ENCODE assay signal across 25 cellular contexts in genomic region chr1:22613226-22613918, GRCh38. TPM values are rescaled to one million over a fixed set of nuclear protein-coding genes. Genes with fewer than 3 reads are reported as not detected.
"Had no signal": no experiment of that assay in that cellular context is flagged by ENCODE, and none has a peak within 500 bp of the region (broad histone marks: within the 10 kb centered on the region; RNA-seq: fewer than 3 reads in every experiment).

No MANE protein-coding gene starts in this region.

- H3K27ac Mint-ChIP-seq: naive thymus-derived CD8-positive, alpha-beta T cell had no signal

- H3K36me3 Mint-ChIP-seq: naive thymus-derived CD8-positive, alpha-beta T cell had no signal

- H3K9me3 ChIP-seq: heart left ventricle, prostate gland, sigmoid colon had no signal

- H3K4me1 ChIP-seq: heart left ventricle, parathyroid adenoma, prostate gland, sigmoid colon had no signal

- DNase-seq: effector CD8-positive, alpha-beta T cell; foreskin melanocyte; heart left ventricle; hypothalamus; kidney glomerular epithelial cell; mammary epithelial cell; naive thymus-derived CD8-positive, alpha-beta T cell; occipital lobe; sigmoid colon; stimulated activated CD4-positive, alpha-beta T cell treated with anti-CD3 and anti-CD28 coated beads, Interleukin-2, amount 100 ng/mL, for 24 hours; stimulated activated CD4-positive, alpha-beta T cell treated with anti-CD3 and anti-CD28 coated beads, Interleukin-4, amount 100 ng/mL, for 4 hours; stimulated activated naive CD4-positive, alpha-beta T cell; trophoblast cell had no signal

- H3K79me2 ChIP-seq: parathyroid adenoma had no signal

- ATAC-seq: heart left ventricle; naive thymus-derived CD8-positive, alpha-beta T cell had no signal

- H3K4me3 Mint-ChIP-seq: naive thymus-derived CD8-positive, alpha-beta T cell had no signal

- H3K4me3 ChIP-seq: coronary artery, heart left ventricle, prostate gland, sigmoid colon, skin epidermis had no signal

- H2AFZ ChIP-seq: parathyroid adenoma had no signal

- FAIRE-seq: islet of Langerhans, urothelium cell line had no signal

- H3K36me3 ChIP-seq: heart left ventricle, prostate gland, sigmoid colon had no signal

- H3K9ac ChIP-seq: parathyroid adenoma had no signal

- H3K27ac ChIP-seq: coronary artery, heart left ventricle, parathyroid adenoma, prostate gland, sigmoid colon, skin epidermis had no signal

RNA-seq across cellular contexts. Expression of gene C1QA, which starts 23.1 kb away (rescaled TPM):
- total RNA-seq: chondrocyte, dermis microvascular lymphatic vessel endothelial cell, mammary epithelial cell, renal cortical epithelial cell had no signal
- polyA plus RNA-seq: mammary epithelial cell; naive thymus-derived CD8-positive, alpha-beta T cell had no signal

RNA-seq across cellular contexts. Expression of gene C1QC, which starts 30.1 kb away (rescaled TPM):
- total RNA-seq: chondrocyte, dermis microvascular lymphatic vessel endothelial cell, mammary epithelial cell, renal cortical epithelial cell had no signal
- polyA plus RNA-seq: mammary epithelial cell; naive thymus-derived CD8-positive, alpha-beta T cell had no signal

RNA-seq across cellular contexts. Expression of gene C1QB, which starts 39.7 kb away (rescaled TPM):
- total RNA-seq: chondrocyte; dermis microvascular lymphatic vessel endothelial cell; mammary epithelial cell; naive thymus-derived CD8-positive, alpha-beta T cell; renal cortical epithelial cell had no signal
- polyA plus RNA-seq: mammary epithelial cell; naive thymus-derived CD8-positive, alpha-beta T cell had no signal

RNA-seq across cellular contexts. Expression of gene EPHA8, which starts 50.1 kb away (rescaled TPM):
- total RNA-seq: chondrocyte; dermis microvascular lymphatic vessel endothelial cell; liver; mammary epithelial cell; mesenteric fat pad; mononuclear cell; naive thymus-derived CD8-positive, alpha-beta T cell; renal cortical epithelial cell; sigmoid colon had no signal
- polyA plus RNA-seq: heart left ventricle; liver; mammary epithelial cell; naive thymus-derived CD8-positive, alpha-beta T cell; sigmoid colon had no signal
